25 cellular contexts compared by ENCODE assay signal in genomic region chr1:3430406-3430805, GRCh38. TPM values are rescaled to one million over a fixed set of nuclear protein-coding genes. Genes with fewer than 3 reads are reported as not detected.
"Had no signal": no experiment of that assay in that cellular context is flagged by ENCODE, and none has a peak within 500 bp of the region (broad histone marks: within the 10 kb centered on the region; RNA-seq: fewer than 3 reads in every experiment).

No MANE protein-coding gene starts in this region.

- H3K36me3 ChIP-seq: lower lobe of right lung, neutrophil, right lobe of liver, uterus had no signal

- H2AFZ ChIP-seq: parathyroid adenoma had no signal

- DNase-seq: hypothalamus; immature natural killer cell; lower lobe of right lung; mammary epithelial cell; mesenchymal stem cell; naive thymus-derived CD8-positive, alpha-beta T cell; occipital lobe; stimulated activated CD4-positive, alpha-beta T cell treated with anti-CD3 and anti-CD28 coated beads, Interleukin-1b, Interleukin-23, amount 100 ng/mL, for 48 hours; stimulated activated CD4-positive, alpha-beta T cell treated with anti-CD3 and anti-CD28 coated beads, Interleukin-2, amount 100 ng/mL, for 48 hours; stimulated activated CD4-positive, alpha-beta T cell treated with anti-CD3 and anti-CD28 coated beads, Interleukin-4, amount 100 ng/mL, for 4 hours; stimulated activated CD8-positive, alpha-beta memory T cell treated with anti-CD3 and anti-CD28 coated beads, Interleukin-4, amount 100 ng/mL, for 48 hours; stimulated activated naive CD4-positive, alpha-beta T cell treated with Interleukin-2 at 50 U/mL for 16 hours; stimulated activated naive CD8-positive, alpha-beta T cell treated with anti-CD3 and anti-CD28 coated beads, Interleukin-15, amount 100 ng/mL, for 72 hours; substantia nigra; uterus had no signal

- H3K4me2 ChIP-seq: smooth muscle cell had no signal

- H3K4me3 ChIP-seq: lower lobe of right lung, psoas muscle, right lobe of liver, smooth muscle cell, tibial nerve, uterus had no signal

- H3K9ac ChIP-seq: parathyroid adenoma had no signal

- H3K27ac ChIP-seq: lower lobe of right lung, neutrophil, parathyroid adenoma, psoas muscle, right lobe of liver, uterus had no signal

- H3K4me3 Mint-ChIP-seq: immature natural killer cell; naive thymus-derived CD8-positive, alpha-beta T cell; nephron; neural crest cell; stimulated activated memory B cell treated with anti-CD40 and anti-IgM and Interleukin-4, amounts not matched to agents 10 μg/mL and 1 μg/mL and 100 μg/mL, for 72 hours; stimulated activated naive CD8-positive, alpha-beta T cell treated with anti-CD3 and anti-CD28 coated beads, Interleukin-15, amount 100 ng/mL, for 72 hours; type B pancreatic cell had no signal

- H3K36me3 Mint-ChIP-seq: immature natural killer cell; naive thymus-derived CD8-positive, alpha-beta T cell; stimulated activated memory B cell treated with anti-CD40 and anti-IgM and Interleukin-4, amounts not matched to agents 10 μg/mL and 1 μg/mL and 100 μg/mL, for 72 hours; type B pancreatic cell had no signal

- H3K4me1 Mint-ChIP-seq: immature natural killer cell; naive thymus-derived CD8-positive, alpha-beta T cell; nephron; stimulated activated memory B cell treated with anti-CD40 and anti-IgM and Interleukin-4, amounts not matched to agents 10 μg/mL and 1 μg/mL and 100 μg/mL, for 72 hours; stimulated activated naive CD8-positive, alpha-beta T cell treated with anti-CD3 and anti-CD28 coated beads, Interleukin-15, amount 100 ng/mL, for 72 hours had no signal

- H3K27me3 Mint-ChIP-seq: stimulated activated naive CD8-positive, alpha-beta T cell treated with anti-CD3 and anti-CD28 coated beads, Interleukin-15, amount 100 ng/mL, for 72 hours; type B pancreatic cell had no signal

- H3K9me3 ChIP-seq: lower lobe of right lung, neutrophil, psoas muscle, right lobe of liver, tibial nerve, uterus had no signal

- H3K27ac Mint-ChIP-seq: immature natural killer cell; naive thymus-derived CD8-positive, alpha-beta T cell; nephron; stimulated activated memory B cell treated with anti-CD40 and anti-IgM and Interleukin-4, amounts not matched to agents 10 μg/mL and 1 μg/mL and 100 μg/mL, for 72 hours; stimulated activated naive CD8-positive, alpha-beta T cell treated with anti-CD3 and anti-CD28 coated beads, Interleukin-15, amount 100 ng/mL, for 72 hours; type B pancreatic cell had no signal

- ATAC-seq: lower lobe of right lung; naive thymus-derived CD8-positive, alpha-beta T cell; psoas muscle; stimulated activated memory B cell treated with anti-CD40 and anti-IgM and Interleukin-4, amounts not matched to agents 10 μg/mL and 1 μg/mL and 100 μg/mL, for 72 hours had no signal

- H3K27me3 ChIP-seq: neutrophil, right lobe of liver, tibial nerve, uterus had no signal

- H3K4me1 ChIP-seq: lower lobe of right lung, parathyroid adenoma, psoas muscle, right lobe of liver, uterus had no signal

- H3K9me3 Mint-ChIP-seq: nephron; neural crest cell; stimulated activated memory B cell treated with anti-CD40 and anti-IgM and Interleukin-4, amounts not matched to agents 10 μg/mL and 1 μg/mL and 100 μg/mL, for 72 hours; stimulated activated naive CD8-positive, alpha-beta T cell treated with anti-CD3 and anti-CD28 coated beads, Interleukin-15, amount 100 ng/mL, for 72 hours; type B pancreatic cell had no signal

RNA-seq across cellular contexts. Expression of gene ARHGEF16, which starts 24.1 kb away (rescaled TPM):
- total RNA-seq: naive thymus-derived CD8-positive, alpha-beta T cell had no signal
- polyA plus RNA-seq: immature natural killer cell; naive thymus-derived CD8-positive, alpha-beta T cell had no signal
